ENCODE assay signal across 7 cellular contexts in the genomic region with DNA sequence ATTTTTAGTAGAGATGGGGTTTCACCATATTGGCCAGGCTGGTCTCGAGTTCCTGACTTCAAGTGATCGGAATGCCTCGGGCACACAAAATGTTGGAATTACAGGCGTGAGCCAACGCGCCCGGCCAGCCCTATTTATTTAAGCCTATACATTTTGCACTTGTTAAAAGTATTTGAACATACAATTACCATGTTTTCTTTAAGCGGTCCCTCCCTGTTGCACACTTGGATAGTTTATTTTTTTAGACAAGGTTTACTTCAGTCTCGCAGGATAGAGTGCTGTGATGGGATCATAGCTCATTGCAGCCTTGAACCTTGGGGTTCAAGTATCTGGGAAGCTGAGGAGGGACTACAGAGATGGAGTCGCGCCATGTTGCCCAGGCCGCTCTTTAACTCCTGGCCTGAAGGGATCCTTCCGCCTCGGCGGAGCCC. TPM values are rescaled to one million over a fixed set of nuclear protein-coding genes. Genes with fewer than 3 reads are reported as not detected.
DNase-seq lines count a peak whose midpoint lies in the region; ATAC-seq, FAIRE-seq and TF ChIP-seq lines count a peak whose summit lies in the region.

No MANE protein-coding gene starts in this region.

- H3K4me1 ChIP-seq in kidney (ENCODE audit: control insufficient read depth in 1 of 2, insufficient read depth in 1 of 2, low read depth in 1 of 2, low read length in 2 of 2) (no peaks in the 10 kb centered on the region), stomach smooth muscle (ENCODE audit: control insufficient read depth, insufficient read depth, low read length) (peaks cover 11% of the 10 kb centered on the region)

- H3K9me3 ChIP-seq in kidney (ENCODE audit: control insufficient read depth in 1 of 2, low read length in 2 of 2) = no peaks in the 10 kb centered on the region
- H3K9me3 ChIP-seq in stomach smooth muscle (ENCODE audit: control insufficient read depth in 2 of 2, low read length in 2 of 2) = no peaks in the 10 kb centered on the region

- no peak for DNase-seq in activated T-helper 2 cell treated with anti-CD3 and anti-CD28 coated beads, Interferon-gamma antibody, Interleukin-2, Interleukin-4, amounts not matched to agents 10 μg/mL and 5 μg/mL and 100 μg/mL, durations not matched to agents 14 hours and 24 hours and 36 hours (ENCODE audit: low spot score)
- no peak for DNase-seq in kidney
- no peak for DNase-seq in nucleus accumbens (lab: John Stamatoyannopoulos, UW)
- DNase-seq in activated CD4-positive, CD25-positive, alpha-beta regulatory T cell treated with anti-CD3 and anti-CD28 coated beads, Interleukin-2, amount 50 U/mL, for 72 hours = no peak
- DNase-seq in NCI-H226 = no peak

- H3K27me3 Mint-ChIP-seq in activated T-helper 2 cell treated with anti-CD3 and anti-CD28 coated beads, Interferon-gamma antibody, Interleukin-2, Interleukin-4, amounts not matched to agents 10 μg/mL and 5 μg/mL and 100 μg/mL, durations not matched to agents 14 hours and 24 hours and 36 hours (ENCODE audit: low read depth) = no peaks in the 10 kb centered on the region

- peak overlapping the region; percentile 75 to 78 for H3K4me3 ChIP-seq in kidney (ENCODE audit: low read length in 2 of 2)
- H3K4me3 ChIP-seq in stomach smooth muscle (ENCODE audit: low read length in 2 of 2) = peak overlapping the region; percentile 78 to 87

- no peak for FAIRE-seq in kidney (lab: Jason Lieb, UNC)

- no peaks in the 10 kb centered on the region for H3K27me3 ChIP-seq in stomach smooth muscle (ENCODE audit: control insufficient read depth in 1 of 2, insufficient read depth in 2 of 2, low read length in 2 of 2)

- H3K36me3 Mint-ChIP-seq in activated T-helper 2 cell treated with anti-CD3 and anti-CD28 coated beads, Interferon-gamma antibody, Interleukin-2, Interleukin-4, amounts not matched to agents 10 μg/mL and 5 μg/mL and 100 μg/mL, durations not matched to agents 14 hours and 24 hours and 36 hours (ENCODE audit: low read depth) = no peaks in the 10 kb centered on the region

- peaks cover 4% of the 10 kb centered on the region for H3K4me1 Mint-ChIP-seq in activated T-helper 2 cell treated with anti-CD3 and anti-CD28 coated beads, Interferon-gamma antibody, Interleukin-2, Interleukin-4, amounts not matched to agents 10 μg/mL and 5 μg/mL and 100 μg/mL, durations not matched to agents 14 hours and 24 hours and 36 hours (ENCODE audit: low read depth)

- H3K27ac ChIP-seq in kidney (ENCODE audit: low read depth in 2 of 2, low read length in 2 of 2) (peak overlapping the region; percentile 77 to 88), stomach smooth muscle (ENCODE audit: low read length) (peak overlapping the region; percentile 87)

- no peak for TF ChIP-seq CTCF in kidney (IDR thresholded peaks at IDR 0.05; ENCODE audit: borderline replicate concordance, extremely low read depth, insufficient read depth)

- H3K27ac Mint-ChIP-seq in activated T-helper 2 cell treated with anti-CD3 and anti-CD28 coated beads, Interferon-gamma antibody, Interleukin-2, Interleukin-4, amounts not matched to agents 10 μg/mL and 5 μg/mL and 100 μg/mL, durations not matched to agents 14 hours and 24 hours and 36 hours = peak overlapping the region; percentile 88

- intact Hi-C loops in activated T-helper 2 cell treated with anti-CD3 and anti-CD28 coated beads, Interferon-gamma antibody, Interleukin-2, Interleukin-4, amounts not matched to agents 10 μg/mL and 5 μg/mL and 100 μg/mL, durations not matched to agents 14 hours and 24 hours and 36 hours (cut with micrococcal nuclease) = loop anchor here (2.0 kb wide), 1 partner anchor 117 kb away; the partner anchor contains the start of gene MDH2
- intact Hi-C loops in kidney (cut with DNase I) = no loop called here

- H3K9ac ChIP-seq in kidney (ENCODE audit: low read length in 2 of 2) = peak overlapping the region; percentile 39 to 77
- H3K9ac ChIP-seq in stomach smooth muscle (ENCODE audit: low read length in 2 of 2) = peak overlapping the region; percentile 73 to 83

- peak; percentile 28 for ATAC-seq in HG02610 (IDR thresholded peaks at IDR 0.05; ENCODE audit: unreplicated experiment)

- peak overlapping the region; percentile 79 for H3K4me3 Mint-ChIP-seq in activated T-helper 2 cell treated with anti-CD3 and anti-CD28 coated beads, Interferon-gamma antibody, Interleukin-2, Interleukin-4, amounts not matched to agents 10 μg/mL and 5 μg/mL and 100 μg/mL, durations not matched to agents 14 hours and 24 hours and 36 hours (ENCODE audit: low read depth)

- H3K36me3 ChIP-seq in kidney (ENCODE audit: control insufficient read depth in 1 of 2, insufficient read depth in 2 of 2, low read length in 2 of 2) (no peaks in the 10 kb centered on the region), stomach smooth muscle (ENCODE audit: control insufficient read depth in 2 of 2, insufficient read depth in 2 of 2, low read length in 2 of 2) (no peaks in the 10 kb centered on the region)

- no peaks in the 10 kb centered on the region for H3K9me3 Mint-ChIP-seq in activated T-helper 2 cell treated with anti-CD3 and anti-CD28 coated beads, Interferon-gamma antibody, Interleukin-2, Interleukin-4, amounts not matched to agents 10 μg/mL and 5 μg/mL and 100 μg/mL, durations not matched to agents 14 hours and 24 hours and 36 hours

RNA-seq across cellular contexts. Expression of gene SRRM3, which starts 35.7 kb away (rescaled TPM):
- 0.11 and 0.23 TPM in 2 replicates for total RNA-seq in activated T-helper 2 cell treated with anti-CD3 and anti-CD28 coated beads, Interferon-gamma antibody, Interleukin-2, Interleukin-4, amounts not matched to agents 10 μg/mL and 5 μg/mL and 100 μg/mL, durations not matched to agents 14 hours and 24 hours and 36 hours
- total RNA-seq in kidney = 1.0 TPM
- polyA plus RNA-seq in kidney (ENCODE audit: insufficient read depth, low read depth, low replicate concordance) = 0.99 TPM
